In genomic region chr2:88614497-88615157, GRCh38 we compare ENCODE assay signal across 10 cellular contexts. TPM values are rescaled to one million over a fixed set of nuclear protein-coding genes. Genes with fewer than 3 reads are reported as not detected.
DNase-seq lines count a peak whose midpoint lies in the region; ATAC-seq and TF ChIP-seq lines count a peak whose summit lies in the region.
"Had no signal": no experiment of that assay in that cellular context is flagged by ENCODE, and none has a peak within 500 bp of the region (broad histone marks: within the 10 kb centered on the region; RNA-seq: fewer than 3 reads in every experiment).

No MANE protein-coding gene starts in this region.

- 95% methylated on average over 3 of the region's 3 CpGs for WGBS in hepatocyte (ENCODE audit: low lambda C conversion rate, missing lambda C conversion rate)

- ATAC-seq in GM18858 (IDR thresholded peaks at IDR 0.05; ENCODE audit: unreplicated experiment): peak; percentile 76
- peak; percentile 75 for ATAC-seq in GM21528 (IDR thresholded peaks at IDR 0.05; ENCODE audit: low FRiP score, unreplicated experiment)
- peak; percentile 83 for ATAC-seq in HG03139 (IDR thresholded peaks at IDR 0.05; ENCODE audit: unreplicated experiment)

- TF ChIP-seq CTCF in hepatocyte (IDR thresholded peaks at IDR 0.05; ENCODE audit: poor library complexity) (no peak), tibial artery (IDR thresholded peaks at IDR 0.05) (no peak)

- H3K36me3 ChIP-seq in hepatocyte (replicated peaks; ENCODE audit: insufficient read depth, low read depth) (no peaks in the 10 kb centered on the region), tibial artery (peaks cover 0 to 11% (median 8%) of the 10 kb centered on the region in 3 donors)

- H3K4me2 ChIP-seq in hepatocyte: peak overlapping the region; percentile 5

- DNase-seq in hepatocyte (ENCODE audit: low spot score): no peak
- no peak for DNase-seq in RKO (ENCODE audit: low spot score)
- no peak for DNase-seq in NCI-H69 (lab: John Stamatoyannopoulos, UW)
- no peak for DNase-seq in tibial artery
- no peak for DNase-seq in ecto neural progenitor cell (ENCODE audit: low spot score)
- DNase-seq: activated T-cell treated with anti-CD3 and anti-CD28 coated beads, Interleukin-2, amount 50 U/mL, for 24 hours; NCI-H2171 had no signal

- H2AFZ ChIP-seq in hepatocyte: no peak overlapping the region

- no peaks in the 10 kb centered on the region for H3K9me2 ChIP-seq in hepatocyte (replicated peaks; ENCODE audit: insufficient read depth)

- H3K4me1 ChIP-seq in hepatocyte (ENCODE audit: insufficient read depth) (peaks cover 5% of the 10 kb centered on the region), tibial artery (peaks cover 0 to 8% (median 0%) of the 10 kb centered on the region in 4 donors)

- no peak overlapping the region for H3K4me3 ChIP-seq in hepatocyte
- H3K4me3 ChIP-seq in tibial artery: no peak overlapping the region

- H3K27me3 ChIP-seq in hepatocyte (no peaks in the 10 kb centered on the region), tibial artery (no peaks in the 10 kb centered on the region)

- H4K20me1 ChIP-seq in hepatocyte (ENCODE audit: insufficient read depth, poor library complexity, severe bottlenecking): peaks cover 36% of the 10 kb centered on the region

- peaks cover 91% of the 10 kb centered on the region for H3K79me2 ChIP-seq in hepatocyte

- H3K9me3 ChIP-seq in hepatocyte (ENCODE audit: low read depth) (no peaks in the 10 kb centered on the region), tibial artery (no peaks in the 10 kb centered on the region)

- peak overlapping the region; percentile 45 for H3K27ac ChIP-seq in hepatocyte
- H3K27ac ChIP-seq in tibial artery: no peak overlapping the region

- intact Hi-C loops in tibial artery (cut with DNase I; ENCODE audit: low total_unique reads): no loop called here

RNA-seq across cellular contexts. Expression of gene EIF2AK3, which starts 12.6 kb away (rescaled TPM):
- total RNA-seq in hepatocyte: 38.1 and 41.9 TPM in 2 replicates
- 19.5 and 21.0 TPM in 2 replicates for polyA plus RNA-seq in hepatocyte
